27 cellular contexts compared by ENCODE assay signal in the genomic region with DNA sequence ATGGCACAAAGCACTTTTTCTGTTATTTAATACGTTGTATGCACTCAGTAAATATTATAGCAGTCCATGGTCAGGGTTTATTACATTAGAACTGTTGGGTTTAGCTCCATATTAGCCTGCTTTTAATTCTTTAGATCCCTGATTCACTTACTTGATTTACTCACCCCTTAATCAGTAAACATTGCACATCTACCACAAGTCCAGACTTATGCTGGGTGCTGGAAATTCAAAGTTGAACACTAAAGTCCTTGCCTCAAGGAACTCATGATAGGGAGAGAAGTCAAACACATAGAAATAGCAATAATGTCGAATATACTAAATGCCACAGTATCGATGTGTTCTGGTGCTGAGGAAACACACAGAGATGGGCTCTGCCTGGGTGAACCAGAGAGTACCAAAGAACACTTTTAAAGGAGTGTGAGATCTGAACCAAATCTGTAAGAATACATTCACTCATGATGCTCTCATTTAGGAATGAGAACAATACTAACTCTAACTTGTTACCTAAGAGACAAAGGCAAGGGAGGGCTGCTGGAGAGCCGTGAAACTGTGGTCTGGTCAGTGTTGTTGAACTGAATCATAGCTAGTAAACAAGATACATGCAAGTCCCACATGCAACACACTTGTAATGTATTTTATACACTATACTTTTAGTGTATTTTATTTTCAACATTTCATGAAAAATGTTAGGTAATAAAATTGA. TPM values are rescaled to one million over a fixed set of nuclear protein-coding genes. Genes with fewer than 3 reads are reported as not detected.
A peak's percentile ranks its signal among the peaks of the same experiment; 100 is the strongest.
DNase-seq lines count a peak whose midpoint lies in the region; ATAC-seq, FAIRE-seq and TF ChIP-seq lines count a peak whose summit lies in the region.
"Had no signal": no experiment of that assay in that cellular context is flagged by ENCODE, and none has a peak within 500 bp of the region (broad histone marks: within the 10 kb centered on the region; RNA-seq: fewer than 3 reads in every experiment).

No MANE protein-coding gene starts in this region.

- H3K4me3 Mint-ChIP-seq in MCF 10A (ENCODE audit: unreplicated experiment) = no peak overlapping the region
- peak overlapping the region; percentile 31 for H3K4me3 Mint-ChIP-seq in activated T-helper 1 cell treated with anti-CD3 and anti-CD28 coated beads, Interleukin-12 subunit alpha, Interleukin-12 subunit beta, Interleukin-2, Interleukin-4 antibody, amounts not matched to agents 30 ng/mL and 10 ng/mL and 1 ng/mL, durations not matched to agents 14 hours and 24 hours and 36 hours
- H3K4me3 Mint-ChIP-seq in Caco-2 (ENCODE audit: unreplicated experiment) = no peak overlapping the region

- peak overlapping the region; percentile 36 for H3K4me2 ChIP-seq in mammary epithelial cell (ENCODE audit: insufficient read depth, low read depth, low read length)

- peaks cover 10% of the 10 kb centered on the region for H3K27me3 Mint-ChIP-seq in MCF 10A (ENCODE audit: insufficient read depth, unreplicated experiment)
- H3K27me3 Mint-ChIP-seq in activated T-helper 1 cell treated with anti-CD3 and anti-CD28 coated beads, Interleukin-12 subunit alpha, Interleukin-12 subunit beta, Interleukin-2, Interleukin-4 antibody, amounts not matched to agents 30 ng/mL and 10 ng/mL and 1 ng/mL, durations not matched to agents 14 hours and 24 hours and 36 hours (ENCODE audit: insufficient read depth) = no peaks in the 10 kb centered on the region
- peaks cover 7% of the 10 kb centered on the region for H3K27me3 Mint-ChIP-seq in Caco-2 (ENCODE audit: insufficient read depth, unreplicated experiment)

- H3K36me3 Mint-ChIP-seq in MCF 10A (ENCODE audit: insufficient read depth, unreplicated experiment) (no peaks in the 10 kb centered on the region), Caco-2 (ENCODE audit: insufficient read depth, unreplicated experiment) (no peaks in the 10 kb centered on the region)
- H3K36me3 Mint-ChIP-seq in activated T-helper 1 cell treated with anti-CD3 and anti-CD28 coated beads, Interleukin-12 subunit alpha, Interleukin-12 subunit beta, Interleukin-2, Interleukin-4 antibody, amounts not matched to agents 30 ng/mL and 10 ng/mL and 1 ng/mL, durations not matched to agents 14 hours and 24 hours and 36 hours (ENCODE audit: low read depth) = peaks cover 49% of the 10 kb centered on the region

- H3K79me2 ChIP-seq in mammary epithelial cell (ENCODE audit: insufficient read depth, low read length) = no peaks in the 10 kb centered on the region

- H3K9me3 ChIP-seq in mammary epithelial cell (replicated peaks; ENCODE audit: insufficient read depth, low read length) = no peaks in the 10 kb centered on the region
- no peaks in the 10 kb centered on the region for H3K9me3 ChIP-seq in Caco-2
- H3K9me3 ChIP-seq in pancreas = no peaks in the 10 kb centered on the region
- H3K9me3 ChIP-seq: BE2C, MG63, SJCRH30, stomach, tibial nerve had no signal

- H3K9ac ChIP-seq in mammary epithelial cell (ENCODE audit: insufficient read depth, low read length) = no peak overlapping the region

- H3K4me1 ChIP-seq in mammary epithelial cell (ENCODE audit: insufficient read depth, low read length) = peaks cover 11% of the 10 kb centered on the region
- H3K4me1 ChIP-seq in Caco-2 = no peaks in the 10 kb centered on the region
- H3K4me1 ChIP-seq in pancreas = no peaks in the 10 kb centered on the region
- H3K4me1 ChIP-seq: BE2C, SJCRH30 had no signal

- TF ChIP-seq CTCF in mammary epithelial cell (conservative IDR thresholded peaks at IDR 0.05 in 1 of 2, IDR thresholded peaks at IDR 0.05 in 1 of 2; ENCODE audit: extremely low read depth in 1 of 2, insufficient read depth in 1 of 2, low read depth in 1 of 2, low read length in 2 of 2) (no peak), MCF 10A (IDR thresholded peaks at IDR 0.05; ENCODE audit: unreplicated experiment) (no peak), Caco-2 (IDR thresholded peaks at IDR 0.05; ENCODE audit: insufficient read depth in 1 of 2, low read depth in 1 of 2, low read length in 1 of 2, severe bottlenecking in 1 of 2, unreplicated experiment in 1 of 2) (no peak), pancreas (IDR thresholded peaks at IDR 0.05) (no peak)

- CTCF ChIA-PET in mammary epithelial cell (lab: Charles Lee; ENCODE audit: low non-redundant PET) (interaction anchor here (0.5 kb wide), 1 partner anchor 372 kb away, joined by 7 read pairs; no protein-coding TSS in a partner anchor), MCF 10A (lab: Yijun Ruan, JAX) (interaction anchor here (1.3 to 3.5 kb wide), 2 partner anchors 9 to 94 kb away, joined by 4 to 27 read pairs; no protein-coding TSS in a partner anchor), Caco-2 (lab: Charles Lee) (no interaction called here)

- 74% methylated on average over 4 of the region's 4 CpGs for WGBS in mammary epithelial cell (ENCODE audit: low coverage, missing lambda C conversion rate)
- WGBS in pancreas, 2 donors = 91% methylated on average over 4 of the region's 4 CpGs

- peak overlapping the region; percentile 58 for H2AFZ ChIP-seq in mammary epithelial cell (ENCODE audit: low read depth, low read length)

- dilution Hi-C loops in mammary epithelial cell (cut with HindIII; ENCODE audit: low sequenced_read_pairs) = loop anchor here (25.0 kb wide), 1 partner anchor 109 kb away; no protein-coding TSS in a partner anchor

- H3K4me1 Mint-ChIP-seq in MCF 10A (ENCODE audit: insufficient read depth, unreplicated experiment) (no peaks in the 10 kb centered on the region), Caco-2 (ENCODE audit: low read depth, unreplicated experiment) (no peaks in the 10 kb centered on the region)
- peaks cover 73% of the 10 kb centered on the region for H3K4me1 Mint-ChIP-seq in activated T-helper 1 cell treated with anti-CD3 and anti-CD28 coated beads, Interleukin-12 subunit alpha, Interleukin-12 subunit beta, Interleukin-2, Interleukin-4 antibody, amounts not matched to agents 30 ng/mL and 10 ng/mL and 1 ng/mL, durations not matched to agents 14 hours and 24 hours and 36 hours (ENCODE audit: low read depth)

- intact Hi-C loops in mammary epithelial cell (cut with micrococcal nuclease) (no loop called here), MCF 10A (cut with micrococcal nuclease) (no loop called here), Caco-2 (cut with micrococcal nuclease; ENCODE audit: unreplicated experiment) (no loop called here), pancreas (cut with DNase I) (no loop called here)
- intact Hi-C loops in activated T-helper 1 cell treated with anti-CD3 and anti-CD28 coated beads, Interleukin-12 subunit alpha, Interleukin-12 subunit beta, Interleukin-2, Interleukin-4 antibody, amounts not matched to agents 30 ng/mL and 10 ng/mL and 1 ng/mL, durations not matched to agents 14 hours and 24 hours and 36 hours (cut with micrococcal nuclease) = no loop called here

- FAIRE-seq in pancreas (lab: Jason Lieb, UNC) = no peak
- FAIRE-seq: astrocyte, GM18507, K562, RCC 7860 had no signal

- H3K27ac ChIP-seq in mammary epithelial cell (ENCODE audit: insufficient read depth, low read depth, low read length) = peak overlapping the region; percentile 6
- peak overlapping the region; percentile 83 for H3K27ac ChIP-seq in epithelial cell of prostate
- no peak overlapping the region for H3K27ac ChIP-seq in pancreas
- H3K27ac ChIP-seq: SJCRH30, stomach, tibial nerve had no signal

- DNase-seq in mammary epithelial cell (peak; percentile 64), MCF 10A (ENCODE audit: unreplicated experiment) (no peak), epithelial cell of prostate (ENCODE audit: low read depth, low spot score) (peak; percentile 64), HPDE6-E6E7 (ENCODE audit: extremely low spot score) (no peak), Caco-2 (no peak), pancreas (no peak)
- DNase-seq in activated T-helper 1 cell treated with anti-CD3 and anti-CD28 coated beads, Interleukin-12 subunit alpha, Interleukin-12 subunit beta, Interleukin-2, Interleukin-4 antibody, amounts not matched to agents 30 ng/mL and 10 ng/mL and 1 ng/mL, durations not matched to agents 14 hours and 24 hours and 36 hours (ENCODE audit: low spot score) = no peak
- DNase-seq: ACHN; BE2C; central memory CD4-positive, alpha-beta T cell; dermis blood vessel endothelial cell; DND-41; hypothalamus; mesenchymal stem cell; MG63; NCI-H2029; NCI-H526 treated with DMSO at 0.1 percent for 48 hours; SJCRH30; stomach had no signal

- H3K4me3 ChIP-seq in mammary epithelial cell (replicated peaks in 1 of 3; ENCODE audit: insufficient read depth in 1 of 3, low read depth in 2 of 3, low read length in 3 of 3) = no peak overlapping the region
- H3K4me3 ChIP-seq in Caco-2 (ENCODE audit: low read depth, low read length) = no peak overlapping the region
- no peak overlapping the region for H3K4me3 ChIP-seq in pancreas
- H3K4me3 ChIP-seq: K562, MG63, SJCRH30, stomach, tibial nerve had no signal

- H3K36me3 ChIP-seq in mammary epithelial cell (ENCODE audit: insufficient read depth, low read length) (no peaks in the 10 kb centered on the region), Caco-2 (ENCODE audit: control insufficient read depth, insufficient read depth, low read length) (no peaks in the 10 kb centered on the region), pancreas (no peaks in the 10 kb centered on the region)
- H3K36me3 ChIP-seq: BE2C, MG63, SJCRH30, stomach, tibial nerve had no signal

- H3K27me3 ChIP-seq in mammary epithelial cell (ENCODE audit: insufficient read depth, low read length) = no peaks in the 10 kb centered on the region
- no peaks in the 10 kb centered on the region for H3K27me3 ChIP-seq in Caco-2 (replicated peaks; ENCODE audit: control insufficient read depth, insufficient read depth, low read length)
- no peaks in the 10 kb centered on the region for H3K27me3 ChIP-seq in pancreas
- H3K27me3 ChIP-seq: BE2C, MG63, stomach had no signal

- POLR2A ChIA-PET in MCF 10A (lab: Yijun Ruan, JAX) = no interaction called here
- POLR2A ChIA-PET in Caco-2 (lab: Charles Lee) = no interaction called here

- H3K9me3 Mint-ChIP-seq in MCF 10A (ENCODE audit: unreplicated experiment) (no peaks in the 10 kb centered on the region), Caco-2 (ENCODE audit: unreplicated experiment) (no peaks in the 10 kb centered on the region)
- H3K9me3 Mint-ChIP-seq in activated T-helper 1 cell treated with anti-CD3 and anti-CD28 coated beads, Interleukin-12 subunit alpha, Interleukin-12 subunit beta, Interleukin-2, Interleukin-4 antibody, amounts not matched to agents 30 ng/mL and 10 ng/mL and 1 ng/mL, durations not matched to agents 14 hours and 24 hours and 36 hours = no peaks in the 10 kb centered on the region
- H3K9me3 Mint-ChIP-seq: activated naive CD4-positive, alpha-beta T cell treated with anti-CD3 and anti-CD28 coated beads, Interleukin-2, amount 50 U/mL, for 72 hours had no signal

- H3K27ac Mint-ChIP-seq in MCF 10A (ENCODE audit: low read depth, unreplicated experiment) (no peak overlapping the region), Caco-2 (ENCODE audit: unreplicated experiment) (no peak overlapping the region)
- H3K27ac Mint-ChIP-seq in activated T-helper 1 cell treated with anti-CD3 and anti-CD28 coated beads, Interleukin-12 subunit alpha, Interleukin-12 subunit beta, Interleukin-2, Interleukin-4 antibody, amounts not matched to agents 30 ng/mL and 10 ng/mL and 1 ng/mL, durations not matched to agents 14 hours and 24 hours and 36 hours = no peak overlapping the region

- H4K20me1 ChIP-seq in mammary epithelial cell (ENCODE audit: insufficient read depth, low read length) = no peaks in the 10 kb centered on the region

- in situ Hi-C loops in mammary epithelial cell (cut with MboI; ENCODE audit: low sequenced_read_pairs in 2 of 2) = no loop called here

- BruUV-seq in mammary epithelial cell (replicated peaks; lab: Mats Ljungman, UMichigan) (no TSS peak), MCF 10A (replicated peaks; lab: Mats Ljungman, UMichigan) (no TSS peak), Caco-2 (replicated peaks; lab: Mats Ljungman, UMichigan) (no TSS peak)

- no peak for ATAC-seq in pancreas
- ATAC-seq: activated naive CD4-positive, alpha-beta T cell treated with anti-CD3 and anti-CD28 coated beads, Interleukin-2, amount 50 U/mL, for 72 hours; K562; left lobe of liver had no signal

RNA-seq across cellular contexts. Expression of a gene that starts 4.9 kb away (rescaled TPM):
- total RNA-seq in mammary epithelial cell = 1 to 10 TPM; 2.5 to 4.5 TPM
- 1.6 TPM for polyA plus RNA-seq in mammary epithelial cell
- polyA minus RNA-seq in mammary epithelial cell = 38.2 TPM
- 0.83 and 1.4 TPM in 2 replicates for total RNA-seq in MCF 10A (2022)
- total RNA-seq in activated T-helper 1 cell treated with anti-CD3 and anti-CD28 coated beads, Interleukin-12 subunit alpha, Interleukin-12 subunit beta, Interleukin-2, Interleukin-4 antibody, amounts not matched to agents 30 ng/mL and 10 ng/mL and 1 ng/mL, durations not matched to agents 14 hours and 24 hours and 36 hours = 57.4 and 62.1 TPM in 2 replicates
- 0.19 and 0.48 TPM in 2 replicates for total RNA-seq in Caco-2 (2022)
- 1 to 10 TPM in 5 of 6 donors, under 1 TPM in 1; 0.60 to 2.5 (median 1.4) TPM for total RNA-seq in pancreas
- 1 to 10 TPM; 2.0 to 6.4 TPM for polyA plus RNA-seq in pancreas
- total RNA-seq: HT1080, K562 had no signal

Comparison
In these comparisons a context has a peak if more than half of its experiments do, and no peak if none do; other contexts are left out.
1. DNase-seq: peak in mammary epithelial cell (single experiment) and epithelial cell of prostate (single experiment); none in MCF 10A (single experiment), activated T-helper 1 cell treated with anti-CD3 and anti-CD28 coated beads, Interleukin-12 subunit alpha, Interleukin-12 subunit beta, Interleukin-2, Interleukin-4 antibody, amounts not matched to agents 30 ng/mL and 10 ng/mL and 1 ng/mL, durations not matched to agents 14 hours and 24 hours and 36 hours (single experiment), HPDE6-E6E7 (single experiment), Caco-2 (0 of 2) and pancreas (0 of 6).
2. H3K27ac ChIP-seq: peak in mammary epithelial cell (single experiment) and epithelial cell of prostate (single experiment); none in pancreas (0 of 4).
3. RNA of a gene that starts 4.9 kb away (total RNA-seq): 57.4 to 62.1 TPM in activated T-helper 1 cell treated with anti-CD3 and anti-CD28 coated beads, Interleukin-12 subunit alpha, Interleukin-12 subunit beta, Interleukin-2, Interleukin-4 antibody, amounts not matched to agents 30 ng/mL and 10 ng/mL and 1 ng/mL, durations not matched to agents 14 hours and 24 hours and 36 hours; 2.5 to 4.5 TPM in mammary epithelial cell, 0.60 to 2.5 TPM in pancreas, 0.83 to 1.4 TPM in MCF 10A and 0.19 to 0.48 TPM in Caco-2; every median in the first group is over 10 times any median in the second.